In genomic region chr5:173789031-173789920, GRCh38 we compare ENCODE assay signal across 12 cellular contexts.
DNase-seq lines count a peak whose midpoint lies in the region; ATAC-seq and TF ChIP-seq lines count a peak whose summit lies in the region.
"Had no signal": no experiment of that assay in that cellular context is flagged by ENCODE, and none has a peak within 500 bp of the region (broad histone marks: within the 10 kb centered on the region; RNA-seq: fewer than 3 reads in every experiment).

No MANE protein-coding gene starts in this region.

- no peaks in the 10 kb centered on the region for H3K9me3 Mint-ChIP-seq in activated CD4-positive, alpha-beta T cell treated with anti-CD3 and anti-CD28 coated beads for 36 hours (ENCODE audit: low read depth)
- no peaks in the 10 kb centered on the region for H3K9me3 Mint-ChIP-seq in immature natural killer cell
- H3K9me3 Mint-ChIP-seq: CD4-positive, CD25-positive, alpha-beta regulatory T cell; memory B cell; stimulated activated naive CD8-positive, alpha-beta T cell treated with anti-CD3 and anti-CD28 coated beads, Interleukin-15, Interleukin-2, amounts not matched to agents 100 ng/mL and 50 ng/mL, for 24 hours had no signal

- intact Hi-C loops in activated CD4-positive, alpha-beta T cell treated with anti-CD3 and anti-CD28 coated beads for 36 hours (cut with DNase I, micrococcal nuclease): loop anchor here in 1 of 2 experiments (10.0 kb wide), 1 partner anchor 186 kb away; no protein-coding TSS in a partner anchor

- no peaks in the 10 kb centered on the region for H3K27me3 Mint-ChIP-seq in activated CD4-positive, alpha-beta T cell treated with anti-CD3 and anti-CD28 coated beads for 36 hours
- peaks cover 2 to 4% (median 3%) of the 10 kb centered on the region in 3 donors for H3K27me3 Mint-ChIP-seq in immature natural killer cell (ENCODE audit: low read depth in 3 of 3)
- H3K27me3 Mint-ChIP-seq: CD4-positive, CD25-positive, alpha-beta regulatory T cell; memory B cell; stimulated activated naive CD8-positive, alpha-beta T cell treated with anti-CD3 and anti-CD28 coated beads, Interleukin-15, Interleukin-2, amounts not matched to agents 100 ng/mL and 50 ng/mL, for 24 hours had no signal

- TF ChIP-seq CTCF in cardiac fibroblast (IDR thresholded peaks at IDR 0.05; ENCODE audit: low read depth, low read length): no peak

- CTCF ChIA-PET in activated CD4-positive, alpha-beta T cell treated with anti-CD3 and anti-CD28 coated beads for 36 hours (lab: Charles Lee): no interaction called here

- H3K36me3 Mint-ChIP-seq in activated CD4-positive, alpha-beta T cell treated with anti-CD3 and anti-CD28 coated beads for 36 hours (ENCODE audit: low read depth): no peaks in the 10 kb centered on the region
- no peaks in the 10 kb centered on the region for H3K36me3 Mint-ChIP-seq in immature natural killer cell
- H3K36me3 Mint-ChIP-seq: CD4-positive, CD25-positive, alpha-beta regulatory T cell; memory B cell had no signal

- no peak overlapping the region for H3K27ac Mint-ChIP-seq in activated CD4-positive, alpha-beta T cell treated with anti-CD3 and anti-CD28 coated beads for 36 hours
- H3K27ac Mint-ChIP-seq in immature natural killer cell: no peak overlapping the region
- H3K27ac Mint-ChIP-seq: memory B cell; stimulated activated naive CD8-positive, alpha-beta T cell treated with anti-CD3 and anti-CD28 coated beads, Interleukin-15, Interleukin-2, amounts not matched to agents 100 ng/mL and 50 ng/mL, for 24 hours had no signal

- no peak overlapping the region for H3K4me3 Mint-ChIP-seq in activated CD4-positive, alpha-beta T cell treated with anti-CD3 and anti-CD28 coated beads for 36 hours
- H3K4me3 Mint-ChIP-seq in immature natural killer cell: no peak overlapping the region
- H3K4me3 Mint-ChIP-seq: memory B cell; stimulated activated naive CD8-positive, alpha-beta T cell treated with anti-CD3 and anti-CD28 coated beads, Interleukin-15, Interleukin-2, amounts not matched to agents 100 ng/mL and 50 ng/mL, for 24 hours had no signal

- DNase-seq in activated CD4-positive, alpha-beta T cell treated with anti-CD3 and anti-CD28 coated beads for 36 hours: peak; percentile 62
- DNase-seq in activated CD4-positive, alpha-beta T cell treated with anti-CD3 and anti-CD28 coated beads, Interleukin-2, amount 50 U/mL, for 1 hour: no peak
- DNase-seq in M059J (ENCODE audit: low read depth) (peak; percentile 94), cardiac fibroblast (ENCODE audit: low read depth in 2 of 2) (peak; percentile 71 to 79), skeletal muscle cell (ENCODE audit: low read depth) (peak; percentile 64), immature natural killer cell (no peak)
- DNase-seq: CD4-positive, CD25-positive, alpha-beta regulatory T cell; NCI-H510A had no signal

- peaks cover 11% of the 10 kb centered on the region for H3K4me1 Mint-ChIP-seq in activated CD4-positive, alpha-beta T cell treated with anti-CD3 and anti-CD28 coated beads for 36 hours
- no peaks in the 10 kb centered on the region for H3K4me1 Mint-ChIP-seq in immature natural killer cell

- no peak overlapping the region for H3K4me3 ChIP-seq in cardiac fibroblast (replicated peaks in 1 of 2; ENCODE audit: low read depth in 2 of 2, low read length in 2 of 2)
- H3K4me3 ChIP-seq in skeletal muscle cell (ENCODE audit: low read depth, low read length): no peak overlapping the region

- peak; percentile 79 for ATAC-seq in activated CD4-positive, alpha-beta T cell treated with anti-CD3 and anti-CD28 coated beads for 36 hours
- ATAC-seq in HG02763 (IDR thresholded peaks at IDR 0.05; ENCODE audit: unreplicated experiment): no peak
- ATAC-seq in HG02610 (IDR thresholded peaks at IDR 0.05; ENCODE audit: unreplicated experiment): no peak

- POLR2A ChIA-PET in activated CD4-positive, alpha-beta T cell treated with anti-CD3 and anti-CD28 coated beads for 36 hours (lab: Charles Lee): no interaction called here

Comparison
In these comparisons a context has a peak if more than half of its experiments do, and no peak if none do; other contexts are left out.
1. DNase-seq: peak in activated CD4-positive, alpha-beta T cell treated with anti-CD3 and anti-CD28 coated beads for 36 hours (single experiment), M059J (single experiment), cardiac fibroblast (2 of 2) and skeletal muscle cell (single experiment); none in activated CD4-positive, alpha-beta T cell treated with anti-CD3 and anti-CD28 coated beads, Interleukin-2, amount 50 U/mL, for 1 hour (single experiment) and immature natural killer cell (0 of 3).